In genomic region chr18:36131692-36132483, GRCh38 we compare ENCODE assay signal across 12 cellular contexts. TPM values are rescaled to one million over a fixed set of nuclear protein-coding genes. Genes with fewer than 3 reads are reported as not detected.
A peak's percentile ranks its signal among the peaks of the same experiment; 100 is the strongest.
DNase-seq lines count a peak whose midpoint lies in the region; ATAC-seq and TF ChIP-seq lines count a peak whose summit lies in the region.
"Had no signal": no experiment of that assay in that cellular context is flagged by ENCODE, and none has a peak within 500 bp of the region (broad histone marks: within the 10 kb centered on the region; RNA-seq: fewer than 3 reads in every experiment).

No MANE protein-coding gene starts in this region.

- no peaks in the 10 kb centered on the region for H3K27me3 Mint-ChIP-seq in activated naive CD4-positive, alpha-beta T cell treated with anti-CD3 and anti-CD28 coated beads for 36 hours (ENCODE audit: low read depth)
- H3K27me3 Mint-ChIP-seq in activated CD8-positive, alpha-beta T cell treated with anti-CD3 and anti-CD28 coated beads, Interleukin-2, amount 10 ng/mL, durations not matched to agents 7 days and 5 days (ENCODE audit: low read depth) = no peaks in the 10 kb centered on the region
- no peaks in the 10 kb centered on the region for H3K27me3 Mint-ChIP-seq in type B pancreatic cell

- peaks cover 50% of the 10 kb centered on the region for H3K4me1 Mint-ChIP-seq in activated naive CD4-positive, alpha-beta T cell treated with anti-CD3 and anti-CD28 coated beads for 36 hours (ENCODE audit: low read depth)
- peaks cover 44% of the 10 kb centered on the region for H3K4me1 Mint-ChIP-seq in activated CD8-positive, alpha-beta T cell treated with anti-CD3 and anti-CD28 coated beads, Interleukin-2, amount 10 ng/mL, durations not matched to agents 7 days and 5 days (ENCODE audit: low read depth)
- peaks cover 34% of the 10 kb centered on the region for H3K4me1 Mint-ChIP-seq in type B pancreatic cell (ENCODE audit: unreplicated experiment)

- 0 out of 2 replicates have a peak, but pooled peaks cover 5% of the 10 kb centered on the region for H3K27me3 ChIP-seq in iPS-20b (ENCODE audit: insufficient read depth, low read length)
- no peaks in the 10 kb centered on the region for H3K27me3 ChIP-seq in WERI-Rb-1 (ENCODE audit: insufficient read depth, low read depth, severe bottlenecking)
- H3K27me3 ChIP-seq: body of pancreas had no signal

- ATAC-seq in activated CD8-positive, alpha-beta T cell treated with anti-CD3 and anti-CD28 coated beads, Interleukin-2, amount 10 ng/mL, durations not matched to agents 7 days and 5 days = no peak
- ATAC-seq: body of pancreas had no signal

- H3K9me3 Mint-ChIP-seq in activated naive CD4-positive, alpha-beta T cell treated with anti-CD3 and anti-CD28 coated beads for 36 hours = no peaks in the 10 kb centered on the region
- no peaks in the 10 kb centered on the region for H3K9me3 Mint-ChIP-seq in activated CD8-positive, alpha-beta T cell treated with anti-CD3 and anti-CD28 coated beads, Interleukin-2, amount 10 ng/mL, durations not matched to agents 7 days and 5 days (ENCODE audit: insufficient read depth)
- no peaks in the 10 kb centered on the region for H3K9me3 Mint-ChIP-seq in type B pancreatic cell

- no peak overlapping the region for H3K27ac Mint-ChIP-seq in activated naive CD4-positive, alpha-beta T cell treated with anti-CD3 and anti-CD28 coated beads for 36 hours
- peak overlapping the region; percentile 10 for H3K27ac Mint-ChIP-seq in activated CD8-positive, alpha-beta T cell treated with anti-CD3 and anti-CD28 coated beads, Interleukin-2, amount 10 ng/mL, durations not matched to agents 7 days and 5 days
- no peak overlapping the region for H3K27ac Mint-ChIP-seq in type B pancreatic cell

- H3K9ac ChIP-seq in iPS-20b (ENCODE audit: low read depth, low read length) = no peak overlapping the region

- intact Hi-C loops in activated naive CD4-positive, alpha-beta T cell treated with anti-CD3 and anti-CD28 coated beads for 36 hours (cut with micrococcal nuclease) = loop anchor here (1.0 to 10.0 kb wide), 2 partner anchors 10 to 547 kb away; partner anchors contain the start of gene GALNT1

- H3K4me3 ChIP-seq in iPS-20b (ENCODE audit: low read length) (peak overlapping the region; percentile 92; the same call in 1 of the 2 replicates), WERI-Rb-1 (ENCODE audit: low read depth, low read length) (no peak overlapping the region)
- H3K4me3 ChIP-seq: body of pancreas had no signal

- H3K4me1 ChIP-seq in iPS-20b (ENCODE audit: insufficient read depth, low read length) = 0 out of 2 replicates have a peak, but pooled peaks cover 3% of the 10 kb centered on the region

- H3K4me3 Mint-ChIP-seq in activated naive CD4-positive, alpha-beta T cell treated with anti-CD3 and anti-CD28 coated beads for 36 hours = peak overlapping the region; percentile 45
- no peak overlapping the region for H3K4me3 Mint-ChIP-seq in activated CD8-positive, alpha-beta T cell treated with anti-CD3 and anti-CD28 coated beads, Interleukin-2, amount 10 ng/mL, durations not matched to agents 7 days and 5 days
- peak overlapping the region; percentile 50 for H3K4me3 Mint-ChIP-seq in type B pancreatic cell

- TF ChIP-seq CTCF in type B pancreatic cell (conservative IDR thresholded peaks at IDR 0.05) (no peak), WERI-Rb-1 (IDR thresholded peaks at IDR 0.05; ENCODE audit: low read depth, low read length) (no peak)

- CTCF ChIA-PET in activated naive CD4-positive, alpha-beta T cell treated with anti-CD3 and anti-CD28 coated beads for 36 hours (lab: Charles Lee) = no interaction called here
- CTCF ChIA-PET in activated CD8-positive, alpha-beta T cell treated with anti-CD3 and anti-CD28 coated beads, Interleukin-2, amount 10 ng/mL, durations not matched to agents 7 days and 5 days (lab: Charles Lee) = no interaction called here

- DNase-seq in activated naive CD4-positive, alpha-beta T cell treated with anti-CD3 and anti-CD28 coated beads for 36 hours = no peak
- no peak for DNase-seq in activated naive CD4-positive, alpha-beta T cell (lab: John Stamatoyannopoulos, UW)
- DNase-seq in activated CD8-positive, alpha-beta T cell treated with anti-CD3 and anti-CD28 coated beads, Interleukin-2, amount 10 ng/mL, durations not matched to agents 7 days and 5 days = no peak
- DNase-seq in type B pancreatic cell (ENCODE audit: extremely low spot score, unreplicated experiment) (no peak), NOMO-1 (lab: John Stamatoyannopoulos, UW; ENCODE audit: unreplicated experiment in 2 of 2) (no peak), WERI-Rb-1 (no peak), NCI-H2227 (lab: John Stamatoyannopoulos, UW; ENCODE audit: unreplicated experiment) (no peak)
- DNase-seq: activated CD4-positive, alpha-beta T cell treated with anti-CD3 and anti-CD28 coated beads for 1 hour; body of pancreas; NCI-H2107; stimulated activated CD8-positive, alpha-beta memory T cell treated with anti-CD3 and anti-CD28 coated beads, Interleukin-4, amount 100 ng/mL, for 48 hours had no signal

- no peak overlapping the region for H3K27ac ChIP-seq in iPS-20b (ENCODE audit: low read length)
- no peak overlapping the region for H3K27ac ChIP-seq in WERI-Rb-1
- H3K27ac ChIP-seq: body of pancreas had no signal

- POLR2A ChIA-PET in activated CD8-positive, alpha-beta T cell treated with anti-CD3 and anti-CD28 coated beads, Interleukin-2, amount 10 ng/mL, durations not matched to agents 7 days and 5 days (lab: Charles Lee) = interaction anchor here (1.5 kb wide), 1 partner anchor 161 kb away, joined by 3 read pairs; no protein-coding TSS in a partner anchor

- peaks cover 36% of the 10 kb centered on the region for H3K36me3 ChIP-seq in iPS-20b (ENCODE audit: insufficient read depth, low read depth, low read length)
- H3K36me3 ChIP-seq in WERI-Rb-1 = peaks cover 15% of the 10 kb centered on the region

- H3K9me3 ChIP-seq in iPS-20b (ENCODE audit: insufficient read depth, low read depth, low read length) (no peaks in the 10 kb centered on the region), WERI-Rb-1 (ENCODE audit: severe bottlenecking) (no peaks in the 10 kb centered on the region)
- H3K9me3 ChIP-seq: body of pancreas had no signal

- H3K36me3 Mint-ChIP-seq in activated naive CD4-positive, alpha-beta T cell treated with anti-CD3 and anti-CD28 coated beads for 36 hours (ENCODE audit: low read depth) = peaks cover 15% of the 10 kb centered on the region
- peaks cover 19% of the 10 kb centered on the region for H3K36me3 Mint-ChIP-seq in activated CD8-positive, alpha-beta T cell treated with anti-CD3 and anti-CD28 coated beads, Interleukin-2, amount 10 ng/mL, durations not matched to agents 7 days and 5 days (ENCODE audit: low read depth)
- H3K36me3 Mint-ChIP-seq in type B pancreatic cell = peaks cover 12% of the 10 kb centered on the region

RNA-seq across cellular contexts. Expression of gene ELP2, which starts 2.2 kb away (rescaled TPM):
- 10 to 100 TPM; 90.1 to 92.0 TPM for total RNA-seq in activated naive CD4-positive, alpha-beta T cell treated with anti-CD3 and anti-CD28 coated beads for 36 hours
- total RNA-seq in activated CD8-positive, alpha-beta T cell treated with anti-CD3 and anti-CD28 coated beads, Interleukin-2, amount 10 ng/mL, durations not matched to agents 7 days and 5 days = 10 to 100 TPM; 57.6 to 60.1 TPM
- total RNA-seq in type B pancreatic cell (ENCODE audit: low replicate concordance) = 79.2 and 94.6 TPM in 2 replicates

RNA-seq across cellular contexts. Expression of gene SLC39A6, which starts 2.7 kb away (rescaled TPM):
- total RNA-seq in activated naive CD4-positive, alpha-beta T cell treated with anti-CD3 and anti-CD28 coated beads for 36 hours = 10 to 100 TPM; 15.4 to 15.7 TPM
- 10 to 100 TPM; 19.4 to 19.7 TPM for total RNA-seq in activated CD8-positive, alpha-beta T cell treated with anti-CD3 and anti-CD28 coated beads, Interleukin-2, amount 10 ng/mL, durations not matched to agents 7 days and 5 days
- total RNA-seq in type B pancreatic cell (ENCODE audit: low replicate concordance) = 29.7 and 48.7 TPM in 2 replicates

RNA-seq across cellular contexts. Expression of gene MOCOS, which starts 55.4 kb away (rescaled TPM):
- not detected for total RNA-seq in activated naive CD4-positive, alpha-beta T cell treated with anti-CD3 and anti-CD28 coated beads for 36 hours
- under 1 TPM; 0.21 to 0.47 TPM for total RNA-seq in activated CD8-positive, alpha-beta T cell treated with anti-CD3 and anti-CD28 coated beads, Interleukin-2, amount 10 ng/mL, durations not matched to agents 7 days and 5 days
- total RNA-seq in type B pancreatic cell (ENCODE audit: low replicate concordance) = 2.4 and 3.2 TPM in 2 replicates
